Comparison of ENCODE assay signal across 15 cellular contexts in genomic region chr2:111945444-111946293, GRCh38. TPM values are rescaled to one million over a fixed set of nuclear protein-coding genes. Genes with fewer than 3 reads are reported as not detected.
DNase-seq lines count a peak whose midpoint lies in the region; ATAC-seq and TF ChIP-seq lines count a peak whose summit lies in the region.
"Had no signal": no experiment of that assay in that cellular context is flagged by ENCODE, and none has a peak within 500 bp of the region (broad histone marks: within the 10 kb centered on the region; RNA-seq: fewer than 3 reads in every experiment).

No MANE protein-coding gene starts in this region.

- peaks cover 3% of the 10 kb centered on the region for H3K9me3 Mint-ChIP-seq in stimulated activated memory B cell treated with anti-CD40 and anti-IgM and Interleukin-4, amounts not matched to agents 10 μg/mL and 1 μg/mL and 100 μg/mL, for 72 hours
- H3K9me3 Mint-ChIP-seq in activated naive CD4-positive, alpha-beta T cell treated with anti-CD3 and anti-CD28 coated beads, Interleukin-2, amount 10 ng/mL, durations not matched to agents 7 days and 5 days: no peaks in the 10 kb centered on the region

- TF ChIP-seq CTCF in lower lobe of right lung (IDR thresholded peaks at IDR 0.05): no peak
- TF ChIP-seq CTCF in suprapubic skin (IDR thresholded peaks at IDR 0.05): no peak

- intact Hi-C loops in lower lobe of right lung (cut with DNase I): no loop called here

- no peak for TF ChIP-seq EP300 in suprapubic skin (IDR thresholded peaks at IDR 0.05)

- no peak for TF ChIP-seq POLR2A in suprapubic skin (IDR thresholded peaks at IDR 0.05)

- H3K27me3 ChIP-seq in lower lobe of right lung (ENCODE audit: low read depth) (no peaks in the 10 kb centered on the region), suprapubic skin (no peaks in the 10 kb centered on the region)

- H3K4me1 ChIP-seq in lower lobe of right lung: peaks cover 21% of the 10 kb centered on the region
- peaks cover 32% of the 10 kb centered on the region for H3K4me1 ChIP-seq in suprapubic skin

- no peak overlapping the region for H3K27ac Mint-ChIP-seq in stimulated activated memory B cell treated with anti-CD40 and anti-IgM and Interleukin-4, amounts not matched to agents 10 μg/mL and 1 μg/mL and 100 μg/mL, for 72 hours
- no peak overlapping the region for H3K27ac Mint-ChIP-seq in activated naive CD4-positive, alpha-beta T cell treated with anti-CD3 and anti-CD28 coated beads, Interleukin-2, amount 10 ng/mL, durations not matched to agents 7 days and 5 days
- H3K27ac Mint-ChIP-seq: activated CD4-positive, alpha-beta T cell treated with anti-CD3 and anti-CD28 coated beads for 36 hours; CD4-positive, CD25-positive, alpha-beta regulatory T cell had no signal

- CTCF ChIA-PET in activated naive CD4-positive, alpha-beta T cell treated with anti-CD3 and anti-CD28 coated beads, Interleukin-2, amount 10 ng/mL, durations not matched to agents 7 days and 5 days (lab: Charles Lee): no interaction called here

- DNase-seq in HuH-7 (ENCODE audit: low spot score): peak; percentile 15
- DNase-seq in lower lobe of right lung: no peak
- no peak for DNase-seq in suprapubic skin (ENCODE audit: low spot score in 2 of 2)
- DNase-seq in COLO829 (ENCODE audit: low spot score): no peak
- no peak for DNase-seq in activated naive CD4-positive, alpha-beta T cell treated with anti-CD3 and anti-CD28 coated beads, Interleukin-2, amount 10 ng/mL, durations not matched to agents 7 days and 5 days
- DNase-seq: activated CD4-positive, alpha-beta T cell treated with anti-CD3 and anti-CD28 coated beads for 36 hours; activated T-cell treated with anti-CD3 and anti-CD28 coated beads, Interleukin-2, amount 50 U/mL, for 48 hours; CD4-positive, CD25-positive, alpha-beta regulatory T cell; effector CD4-positive, alpha-beta T cell; left cardiac atrium; stimulated activated CD8-positive, alpha-beta memory T cell treated with anti-CD3 and anti-CD28 coated beads, Interleukin-4, amount 100 ng/mL, for 48 hours had no signal

- no peaks in the 10 kb centered on the region for H3K36me3 Mint-ChIP-seq in stimulated activated memory B cell treated with anti-CD40 and anti-IgM and Interleukin-4, amounts not matched to agents 10 μg/mL and 1 μg/mL and 100 μg/mL, for 72 hours
- H3K36me3 Mint-ChIP-seq in activated naive CD4-positive, alpha-beta T cell treated with anti-CD3 and anti-CD28 coated beads, Interleukin-2, amount 10 ng/mL, durations not matched to agents 7 days and 5 days: no peaks in the 10 kb centered on the region
- H3K36me3 Mint-ChIP-seq: CD4-positive, CD25-positive, alpha-beta regulatory T cell had no signal

- H3K4me3 ChIP-seq in lower lobe of right lung (no peak overlapping the region), suprapubic skin (no peak overlapping the region)
- H3K4me3 ChIP-seq: GM23248 had no signal

- H3K36me3 ChIP-seq in lower lobe of right lung (no peaks in the 10 kb centered on the region), suprapubic skin (peaks cover 16% of the 10 kb centered on the region)

- ATAC-seq in lower lobe of right lung (no peak), HG02973 (IDR thresholded peaks at IDR 0.05; ENCODE audit: unreplicated experiment) (no peak)
- ATAC-seq in stimulated activated memory B cell treated with anti-CD40 and anti-IgM and Interleukin-4, amounts not matched to agents 10 μg/mL and 1 μg/mL and 100 μg/mL, for 72 hours: no peak
- ATAC-seq: activated CD4-positive, alpha-beta T cell treated with anti-CD3 and anti-CD28 coated beads for 36 hours had no signal

- H3K9me3 ChIP-seq in lower lobe of right lung: no peaks in the 10 kb centered on the region
- no peaks in the 10 kb centered on the region for H3K9me3 ChIP-seq in suprapubic skin

- H3K27ac ChIP-seq in cingulate gyrus (ENCODE audit: low read depth, low read length) (peak overlapping the region; percentile 91), lower lobe of right lung (peak overlapping the region; percentile 32), suprapubic skin (peak overlapping the region; percentile 74)
- H3K27ac ChIP-seq: GM23248 had no signal

- peaks cover 26% of the 10 kb centered on the region for H3K27me3 Mint-ChIP-seq in stimulated activated memory B cell treated with anti-CD40 and anti-IgM and Interleukin-4, amounts not matched to agents 10 μg/mL and 1 μg/mL and 100 μg/mL, for 72 hours
- H3K27me3 Mint-ChIP-seq in activated naive CD4-positive, alpha-beta T cell treated with anti-CD3 and anti-CD28 coated beads, Interleukin-2, amount 10 ng/mL, durations not matched to agents 7 days and 5 days: peaks cover 27% of the 10 kb centered on the region
- H3K27me3 Mint-ChIP-seq: activated CD4-positive, alpha-beta T cell treated with anti-CD3 and anti-CD28 coated beads for 36 hours had no signal

- WGBS in suprapubic skin: 66% methylated on average over 2 of the region's 2 CpGs

- no peak overlapping the region for H3K4me3 Mint-ChIP-seq in stimulated activated memory B cell treated with anti-CD40 and anti-IgM and Interleukin-4, amounts not matched to agents 10 μg/mL and 1 μg/mL and 100 μg/mL, for 72 hours
- no peak overlapping the region for H3K4me3 Mint-ChIP-seq in activated naive CD4-positive, alpha-beta T cell treated with anti-CD3 and anti-CD28 coated beads, Interleukin-2, amount 10 ng/mL, durations not matched to agents 7 days and 5 days
- H3K4me3 Mint-ChIP-seq: activated CD4-positive, alpha-beta T cell treated with anti-CD3 and anti-CD28 coated beads for 36 hours; CD4-positive, CD25-positive, alpha-beta regulatory T cell had no signal

- no peaks in the 10 kb centered on the region for H3K4me1 Mint-ChIP-seq in stimulated activated memory B cell treated with anti-CD40 and anti-IgM and Interleukin-4, amounts not matched to agents 10 μg/mL and 1 μg/mL and 100 μg/mL, for 72 hours
- no peaks in the 10 kb centered on the region for H3K4me1 Mint-ChIP-seq in activated naive CD4-positive, alpha-beta T cell treated with anti-CD3 and anti-CD28 coated beads, Interleukin-2, amount 10 ng/mL, durations not matched to agents 7 days and 5 days
- H3K4me1 Mint-ChIP-seq: activated CD4-positive, alpha-beta T cell treated with anti-CD3 and anti-CD28 coated beads for 36 hours; CD4-positive, CD25-positive, alpha-beta regulatory T cell had no signal

RNA-seq across cellular contexts. Expression of gene MERTK, which starts 47.3 kb away (rescaled TPM):
- total RNA-seq in lower lobe of right lung (20.7 TPM), suprapubic skin (1 to 10 TPM; 5.5 to 6.7 (median 5.7) TPM)

Comparison
In these comparisons a context has a peak if more than half of its experiments do, and no peak if none do; other contexts are left out.
1. H3K27ac ChIP-seq: peak in every context shown above with its lines; median percentile 91 in cingulate gyrus; 74 in suprapubic skin; 32 in lower lobe of right lung.